ENCODE assay signal across 40 cellular contexts in the genomic region with DNA sequence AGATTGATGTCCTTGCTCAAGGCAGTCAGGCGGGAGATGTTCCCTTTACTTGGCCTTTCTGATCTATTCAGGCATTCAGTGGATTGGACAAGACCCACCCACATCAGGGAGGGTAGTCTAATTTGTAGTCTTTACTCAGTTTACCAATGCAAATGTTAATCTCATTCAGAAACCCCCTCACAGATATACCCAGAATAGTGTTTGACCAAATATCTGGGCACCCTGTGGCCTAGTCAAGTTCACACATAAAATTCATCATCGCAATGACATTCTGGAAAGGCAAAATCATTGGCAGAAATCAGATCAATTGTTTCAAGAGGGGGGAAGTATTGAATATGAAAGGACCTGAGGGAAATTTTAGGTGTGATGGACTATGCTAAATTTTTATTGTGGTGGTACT.
"Had no signal": no experiment of that assay in that cellular context is flagged by ENCODE, and none has a peak within 500 bp of the region (broad histone marks: within the 10 kb centered on the region; RNA-seq: fewer than 3 reads in every experiment).

No MANE protein-coding gene starts in this region.

- DNase-seq: activated effector memory CD4-positive, alpha-beta T cell treated with anti-CD3 and anti-CD28 coated beads, Interleukin-2, amount 50 U/mL, for 16 hours; activated effector memory CD4-positive, alpha-beta T cell treated with Interleukin-2 at 50 U/mL for 16 hours; activated gamma-delta T cell; activated gamma-delta T cell treated with Interleukin-2 at 50 U/mL for 16 hours; activated naive CD4-positive, alpha-beta T cell; activated naive CD4-positive, alpha-beta T cell treated with anti-CD3 and anti-CD28 coated beads for 36 hours; activated naive CD4-positive, alpha-beta T cell treated with anti-CD3 and anti-CD28 coated beads, Interleukin-2, amount 10 ng/mL, durations not matched to agents 7 days and 5 days; activated naive CD4-positive, alpha-beta T cell treated with anti-CD3 and anti-CD28 coated beads, Interleukin-2, amount 50 U/mL, for 16 hours; activated naive CD4-positive, alpha-beta T cell treated with Interleukin-2 at 50 U/mL for 16 hours; activated naive CD8-positive, alpha-beta T cell treated with anti-CD3 and anti-CD28 coated beads for 36 hours; activated naive CD8-positive, alpha-beta T cell treated with anti-CD3 and anti-CD28 coated beads, Interleukin-2, amount 10 ng/mL, durations not matched to agents 7 days and 5 days; activated naive CD8-positive, alpha-beta T cell treated with anti-CD3 and anti-CD28 coated beads, Interleukin-2, amount 50 U/mL, for 24 hours; activated T-cell treated with anti-CD3 and anti-CD28 coated beads, Interleukin-2, amount 50 U/mL, for 1 hour; activated T-cell treated with anti-CD3 and anti-CD28 coated beads, Interleukin-2, amount 50 U/mL, for 24 hours; activated T-cell treated with anti-CD3 and anti-CD28 coated beads, Interleukin-2, amount 50 U/mL, for 4 hours; activated T-cell treated with anti-CD3 and anti-CD28 coated beads, Interleukin-2, amount 50 U/mL, for 48 hours; activated T-cell treated with anti-CD3 and anti-CD28 coated beads, Interleukin-2, amount 50 U/mL, for 72 hours; adrenal gland; amniotic stem cell; amygdala; anterior cingulate cortex; aorta; body of pancreas; brain microvascular endothelial cell; caudate nucleus; central memory CD4-positive, alpha-beta T cell; cerebellar nuclear complex had no signal

- H3K27me3 ChIP-seq: adrenal gland, ascending aorta, body of pancreas, brain microvascular endothelial cell, breast epithelium, cardiac muscle cell had no signal

- H3K4me1 ChIP-seq: adrenal gland, body of pancreas, breast epithelium had no signal

- ATAC-seq: activated naive CD4-positive, alpha-beta T cell treated with anti-CD3 and anti-CD28 coated beads, Interleukin-2, amount 50 U/mL, for 72 hours; activated naive CD8-positive, alpha-beta T cell treated with anti-CD3 and anti-CD28 coated beads, Interleukin-2, amount 50 U/mL, for 24 hours; activated T-cell treated with anti-CD3 and anti-CD28 coated beads, Interleukin-2, amount 50 U/mL, for 4 hours; activated T-cell treated with anti-CD3 and anti-CD28 coated beads, Interleukin-2, amount 50 U/mL, for 72 hours; activated T-helper 17 cell treated with anti-CD3 and anti-CD28 coated beads, Interleukin-2, amount 50 U/mL, for 72 hours; body of pancreas had no signal

- H3K27ac Mint-ChIP-seq: activated naive CD4-positive, alpha-beta T cell treated with anti-CD3 and anti-CD28 coated beads for 36 hours; activated naive CD4-positive, alpha-beta T cell treated with anti-CD3 and anti-CD28 coated beads, Interleukin-2, amount 10 ng/mL, durations not matched to agents 7 days and 5 days; activated naive CD4-positive, alpha-beta T cell treated with anti-CD3 and anti-CD28 coated beads, Interleukin-2, amount 50 U/mL, for 24 hours; activated naive CD4-positive, alpha-beta T cell treated with anti-CD3 and anti-CD28 coated beads, Interleukin-2, amount 50 U/mL, for 72 hours; activated naive CD8-positive, alpha-beta T cell; activated naive CD8-positive, alpha-beta T cell treated with anti-CD3 and anti-CD28 coated beads for 36 hours; activated naive CD8-positive, alpha-beta T cell treated with anti-CD3 and anti-CD28 coated beads, Interleukin-2, amount 10 ng/mL, durations not matched to agents 7 days and 5 days; activated naive CD8-positive, alpha-beta T cell treated with anti-CD3 and anti-CD28 coated beads, Interleukin-2, amount 50 U/mL, for 24 hours; activated T-cell treated with anti-CD3 and anti-CD28 coated beads, Interleukin-2, amount 50 U/mL, for 24 hours; activated T-cell treated with anti-CD3 and anti-CD28 coated beads, Interleukin-2, amount 50 U/mL, for 72 hours; activated T-helper 1 cell treated with anti-CD3 and anti-CD28 coated beads, Interleukin-12 subunit alpha, Interleukin-12 subunit beta, Interleukin-2, Interleukin-4 antibody, amounts not matched to agents 30 ng/mL and 10 ng/mL and 1 ng/mL, durations not matched to agents 14 hours and 24 hours and 36 hours; activated T-helper 17 cell treated with anti-CD3 and anti-CD28 coated beads, Interleukin-2, amount 50 U/mL, for 72 hours; activated T-helper 2 cell treated with anti-CD3 and anti-CD28 coated beads, Interferon-gamma antibody, Interleukin-2, Interleukin-4, amounts not matched to agents 10 μg/mL and 5 μg/mL and 100 μg/mL, durations not matched to agents 14 hours and 24 hours and 36 hours; brain had no signal

- H3K4me3 Mint-ChIP-seq: activated naive CD4-positive, alpha-beta T cell treated with anti-CD3 and anti-CD28 coated beads for 36 hours; activated naive CD4-positive, alpha-beta T cell treated with anti-CD3 and anti-CD28 coated beads, Interleukin-2, amount 10 ng/mL, durations not matched to agents 7 days and 5 days; activated naive CD4-positive, alpha-beta T cell treated with anti-CD3 and anti-CD28 coated beads, Interleukin-2, amount 50 U/mL, for 24 hours; activated naive CD8-positive, alpha-beta T cell; activated naive CD8-positive, alpha-beta T cell treated with anti-CD3 and anti-CD28 coated beads for 36 hours; activated naive CD8-positive, alpha-beta T cell treated with anti-CD3 and anti-CD28 coated beads, Interleukin-2, amount 10 ng/mL, durations not matched to agents 7 days and 5 days; activated naive CD8-positive, alpha-beta T cell treated with anti-CD3 and anti-CD28 coated beads, Interleukin-2, amount 50 U/mL, for 24 hours; activated T-cell treated with anti-CD3 and anti-CD28 coated beads, Interleukin-2, amount 50 U/mL, for 24 hours; activated T-cell treated with anti-CD3 and anti-CD28 coated beads, Interleukin-2, amount 50 U/mL, for 4 hours; activated T-cell treated with anti-CD3 and anti-CD28 coated beads, Interleukin-2, amount 50 U/mL, for 72 hours; activated T-helper 1 cell treated with anti-CD3 and anti-CD28 coated beads, Interleukin-12 subunit alpha, Interleukin-12 subunit beta, Interleukin-2, Interleukin-4 antibody, amounts not matched to agents 30 ng/mL and 10 ng/mL and 1 ng/mL, durations not matched to agents 14 hours and 24 hours and 36 hours; activated T-helper 17 cell treated with anti-CD3 and anti-CD28 coated beads, Interleukin-2, amount 50 U/mL, for 72 hours; brain; central memory CD8-positive, alpha-beta T cell had no signal

- H3K36me3 Mint-ChIP-seq: activated naive CD4-positive, alpha-beta T cell treated with anti-CD3 and anti-CD28 coated beads, Interleukin-2, amount 10 ng/mL, durations not matched to agents 7 days and 5 days had no signal

- H3K4me1 Mint-ChIP-seq: activated naive CD4-positive, alpha-beta T cell treated with anti-CD3 and anti-CD28 coated beads, Interleukin-2, amount 10 ng/mL, durations not matched to agents 7 days and 5 days; activated naive CD4-positive, alpha-beta T cell treated with anti-CD3 and anti-CD28 coated beads, Interleukin-2, amount 50 U/mL, for 24 hours; activated naive CD8-positive, alpha-beta T cell treated with anti-CD3 and anti-CD28 coated beads for 36 hours; activated naive CD8-positive, alpha-beta T cell treated with anti-CD3 and anti-CD28 coated beads, Interleukin-2, amount 50 U/mL, for 24 hours; brain; central memory CD8-positive, alpha-beta T cell had no signal

- FAIRE-seq: astrocyte, bronchial epithelial cell had no signal

- H3K9me3 ChIP-seq: adrenal gland, body of pancreas had no signal

- H3K27ac ChIP-seq: adrenal gland, ascending aorta, body of pancreas, brain microvascular endothelial cell, breast epithelium, cardiac muscle cell had no signal

- H3K4me3 ChIP-seq: adrenal gland, ascending aorta, body of pancreas, breast epithelium, cardiac muscle cell had no signal

- H3K27me3 Mint-ChIP-seq: activated naive CD4-positive, alpha-beta T cell treated with anti-CD3 and anti-CD28 coated beads, Interleukin-2, amount 10 ng/mL, durations not matched to agents 7 days and 5 days; activated naive CD4-positive, alpha-beta T cell treated with anti-CD3 and anti-CD28 coated beads, Interleukin-2, amount 50 U/mL, for 24 hours; activated naive CD8-positive, alpha-beta T cell; activated T-cell treated with anti-CD3 and anti-CD28 coated beads, Interleukin-2, amount 50 U/mL, for 24 hours; activated T-helper 17 cell treated with anti-CD3 and anti-CD28 coated beads, Interleukin-2, amount 50 U/mL, for 72 hours; central memory CD8-positive, alpha-beta T cell had no signal

- H3K36me3 ChIP-seq: adrenal gland, ascending aorta, brain microvascular endothelial cell, breast epithelium, cardiac muscle cell had no signal
